ENCODE assay signal across 1 cellular context in genomic region chr4:109629775-109630174, GRCh38.
TF ChIP-seq lines count a peak whose summit lies in the region.

No MANE protein-coding gene starts in this region.

TF ChIP-seq in GM23338, 12 proteins besides CTCF, POLR2A, EP300 and RAD21:
- peak; percentile 56; the same call in 1 of the 2 replicates for TF ChIP-seq ZNF462 (CRISPR knock-in tag; IDR thresholded peaks at IDR 0.05)
- no peak for TF ChIP-seq CREB1 (CRISPR knock-in tag; IDR thresholded peaks at IDR 0.05; ENCODE audit: low read depth)
